ENCODE assay signal across 19 cellular contexts in the genomic region with DNA sequence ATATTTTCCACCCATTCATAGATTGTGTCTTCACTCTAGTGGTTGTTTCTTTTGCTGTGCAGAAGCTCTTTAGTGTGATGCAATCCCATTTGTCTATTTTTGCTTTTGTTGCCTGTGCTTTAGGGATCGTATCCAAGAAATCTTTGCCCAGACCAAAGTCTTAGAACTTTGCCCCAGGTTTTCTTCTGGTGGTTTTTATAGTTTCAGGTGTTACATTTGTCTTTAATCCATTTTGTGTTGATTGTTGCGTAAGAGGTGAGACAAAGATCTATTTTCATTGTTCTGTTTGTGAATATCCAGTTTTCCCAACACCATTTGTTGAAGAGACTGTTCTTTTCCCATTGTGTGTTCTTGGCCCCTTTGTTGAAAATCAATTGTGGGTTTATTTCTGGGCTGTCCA. TPM values are rescaled to one million over a fixed set of nuclear protein-coding genes. Genes with fewer than 3 reads are reported as not detected.
DNase-seq lines count a peak whose midpoint lies in the region; ATAC-seq and TF ChIP-seq lines count a peak whose summit lies in the region.
"Had no signal": no experiment of that assay in that cellular context is flagged by ENCODE, and none has a peak within 500 bp of the region (broad histone marks: within the 10 kb centered on the region; RNA-seq: fewer than 3 reads in every experiment).

No MANE protein-coding gene starts in this region.

- no peak overlapping the region for H3K27ac Mint-ChIP-seq in MCF 10A (ENCODE audit: low read depth, unreplicated experiment)
- peak overlapping the region; percentile 93 to 94 for H3K27ac Mint-ChIP-seq in T-cell
- peak overlapping the region; percentile 96 to 97 for H3K27ac Mint-ChIP-seq in effector memory CD8-positive, alpha-beta T cell
- peak overlapping the region; percentile 79 for H3K27ac Mint-ChIP-seq in stimulated activated naive B cell treated with anti-CD40 and anti-IgM and Interleukin-4, amounts not matched to agents 10 μg/mL and 1 μg/mL and 100 μg/mL, for 72 hours
- no peak overlapping the region for H3K27ac Mint-ChIP-seq in WTC11

- H3K36me3 Mint-ChIP-seq in MCF 10A (ENCODE audit: insufficient read depth, unreplicated experiment) (no peaks in the 10 kb centered on the region), T-cell (peaks cover 97% of the 10 kb centered on the region), WTC11 (no peaks in the 10 kb centered on the region)
- peaks cover 100% of the 10 kb centered on the region for H3K36me3 Mint-ChIP-seq in effector memory CD8-positive, alpha-beta T cell (ENCODE audit: insufficient read depth)
- H3K36me3 Mint-ChIP-seq in stimulated activated naive B cell treated with anti-CD40 and anti-IgM and Interleukin-4, amounts not matched to agents 10 μg/mL and 1 μg/mL and 100 μg/mL, for 72 hours: peaks cover 74 to 87% of the 10 kb centered on the region in 2 donors

- no peaks in the 10 kb centered on the region for H3K79me2 ChIP-seq in mammary epithelial cell (ENCODE audit: insufficient read depth, low read length)

- dilution Hi-C loops in mammary epithelial cell (cut with HindIII; ENCODE audit: low sequenced_read_pairs): no loop called here

- no peak overlapping the region for H3K9ac ChIP-seq in mammary epithelial cell (ENCODE audit: insufficient read depth, low read length)

- TF ChIP-seq POLR2A in esophagus squamous epithelium (IDR thresholded peaks at IDR 0.05): no peak

- intact Hi-C loops in MCF 10A (cut with micrococcal nuclease): no loop called here
- intact Hi-C loops in mammary epithelial cell (cut with micrococcal nuclease): no loop called here
- intact Hi-C loops in esophagus squamous epithelium (cut with DNase I): no loop called here

- TF ChIP-seq CTCF in MCF 10A (IDR thresholded peaks at IDR 0.05; ENCODE audit: unreplicated experiment) (no peak), mammary epithelial cell (conservative IDR thresholded peaks at IDR 0.05 in 1 of 2, IDR thresholded peaks at IDR 0.05 in 1 of 2; ENCODE audit: extremely low read depth in 1 of 2, insufficient read depth in 1 of 2, low read depth in 1 of 2, low read length in 2 of 2) (no peak), esophagus squamous epithelium (IDR thresholded peaks at IDR 0.05) (no peak), WTC11 (IDR thresholded peaks at IDR 0.05) (no peak)

- peaks cover 10% of the 10 kb centered on the region for H3K27me3 Mint-ChIP-seq in MCF 10A (ENCODE audit: insufficient read depth, unreplicated experiment)
- H3K27me3 Mint-ChIP-seq in T-cell: no peaks in the 10 kb centered on the region
- no peaks in the 10 kb centered on the region for H3K27me3 Mint-ChIP-seq in effector memory CD8-positive, alpha-beta T cell
- no peaks in the 10 kb centered on the region for H3K27me3 Mint-ChIP-seq in stimulated activated naive B cell treated with anti-CD40 and anti-IgM and Interleukin-4, amounts not matched to agents 10 μg/mL and 1 μg/mL and 100 μg/mL, for 72 hours
- peaks cover 19% of the 10 kb centered on the region for H3K27me3 Mint-ChIP-seq in WTC11 (ENCODE audit: low read depth)

- H3K4me3 ChIP-seq in mammary epithelial cell (replicated peaks in 1 of 3; ENCODE audit: insufficient read depth in 1 of 3, low read depth in 2 of 3, low read length in 3 of 3) (no peak overlapping the region), esophagus squamous epithelium (no peak overlapping the region)
- H3K4me3 ChIP-seq: gastrocnemius medialis, SK-N-MC, smooth muscle cell, tibial artery had no signal

- H3K4me1 Mint-ChIP-seq in MCF 10A (ENCODE audit: insufficient read depth, unreplicated experiment) (no peaks in the 10 kb centered on the region), T-cell (peaks cover 90 to 92% (median 91%) of the 10 kb centered on the region in 3 donors), WTC11 (0 out of 2 replicates have a peak, but pooled peaks cover 4% of the 10 kb centered on the region)
- peaks cover 68 to 73% of the 10 kb centered on the region in 2 donors for H3K4me1 Mint-ChIP-seq in effector memory CD8-positive, alpha-beta T cell (ENCODE audit: low read depth in 2 of 2)
- peaks cover 48 to 81% of the 10 kb centered on the region in 2 donors for H3K4me1 Mint-ChIP-seq in stimulated activated naive B cell treated with anti-CD40 and anti-IgM and Interleukin-4, amounts not matched to agents 10 μg/mL and 1 μg/mL and 100 μg/mL, for 72 hours

- H3K27me3 ChIP-seq in mammary epithelial cell (ENCODE audit: insufficient read depth, low read length) (no peaks in the 10 kb centered on the region), esophagus squamous epithelium (peaks cover 0 to 10% (median 0%) of the 10 kb centered on the region in 4 donors)
- H3K27me3 ChIP-seq: left lung had no signal

- H3K36me3 ChIP-seq in mammary epithelial cell (ENCODE audit: insufficient read depth, low read length) (no peaks in the 10 kb centered on the region), esophagus squamous epithelium (peaks cover 0 to 46% (median 0%) of the 10 kb centered on the region in 3 donors)
- H3K36me3 ChIP-seq: gastrocnemius medialis had no signal

- H3K9me3 Mint-ChIP-seq in MCF 10A (ENCODE audit: unreplicated experiment) (no peaks in the 10 kb centered on the region), T-cell (no peaks in the 10 kb centered on the region), WTC11 (no peaks in the 10 kb centered on the region)
- no peaks in the 10 kb centered on the region for H3K9me3 Mint-ChIP-seq in effector memory CD8-positive, alpha-beta T cell
- H3K9me3 Mint-ChIP-seq in stimulated activated naive B cell treated with anti-CD40 and anti-IgM and Interleukin-4, amounts not matched to agents 10 μg/mL and 1 μg/mL and 100 μg/mL, for 72 hours: peaks cover 0 to 2% of the 10 kb centered on the region in 2 donors

- BruUV-seq in MCF 10A (replicated peaks; lab: Mats Ljungman, UMichigan) (no TSS peak), mammary epithelial cell (replicated peaks; lab: Mats Ljungman, UMichigan) (no TSS peak)

- no peaks in the 10 kb centered on the region for H3K9me3 ChIP-seq in mammary epithelial cell (replicated peaks; ENCODE audit: insufficient read depth, low read length)
- no peaks in the 10 kb centered on the region for H3K9me3 ChIP-seq in esophagus squamous epithelium
- H3K9me3 ChIP-seq: gastrocnemius medialis, left lung, tibial artery had no signal

- H3K27ac ChIP-seq in mammary epithelial cell (ENCODE audit: insufficient read depth, low read depth, low read length): no peak overlapping the region
- peak overlapping the region in 1 of 4 donors; percentile 49 for H3K27ac ChIP-seq in esophagus squamous epithelium
- H3K27ac ChIP-seq: epithelial cell of prostate, gastrocnemius medialis, left lung, SK-N-MC, tibial artery had no signal

- in situ Hi-C loops in mammary epithelial cell (cut with MboI; ENCODE audit: low sequenced_read_pairs in 2 of 2): no loop called here

- H3K4me2 ChIP-seq in mammary epithelial cell (ENCODE audit: insufficient read depth, low read depth, low read length): no peak overlapping the region
- H3K4me2 ChIP-seq: smooth muscle cell had no signal

- CTCF ChIA-PET in MCF 10A (lab: Yijun Ruan, JAX) (interaction anchor here (0.6 kb wide), 1 partner anchor 77 kb away, joined by 3 read pairs; no protein-coding TSS in a partner anchor), mammary epithelial cell (lab: Charles Lee; ENCODE audit: low non-redundant PET) (no interaction called here), T-cell (lab: Charles Lee) (no interaction called here), WTC11 (lab: Charles Lee) (interaction anchor here (1.4 kb wide), 1 partner anchor 46 kb away, joined by 3 read pairs; no protein-coding TSS in a partner anchor)

- POLR2A ChIA-PET in MCF 10A (lab: Yijun Ruan, JAX) (no interaction called here), T-cell (lab: Charles Lee) (no interaction called here), WTC11 (lab: Charles Lee) (no interaction called here)

- H4K20me1 ChIP-seq in mammary epithelial cell (ENCODE audit: insufficient read depth, low read length): no peaks in the 10 kb centered on the region

- WGBS in mammary epithelial cell (ENCODE audit: low coverage, missing lambda C conversion rate): 45% methylated on average over 2 of the region's 2 CpGs
- WGBS in esophagus squamous epithelium, 2 donors: 38 to 45% methylated on average over 2 of the region's 2 CpGs

- H3K4me3 Mint-ChIP-seq in MCF 10A (ENCODE audit: unreplicated experiment) (no peak overlapping the region), T-cell (peak overlapping the region; percentile 91 to 95 (median 93)), WTC11 (no peak overlapping the region)
- peak overlapping the region; percentile 91 to 99 for H3K4me3 Mint-ChIP-seq in effector memory CD8-positive, alpha-beta T cell
- H3K4me3 Mint-ChIP-seq in stimulated activated naive B cell treated with anti-CD40 and anti-IgM and Interleukin-4, amounts not matched to agents 10 μg/mL and 1 μg/mL and 100 μg/mL, for 72 hours: peak overlapping the region in 1 of 2 donors; percentile 26

- ATAC-seq in T-cell (replicated peaks in 1 of 4) (no peak), WTC11 (no peak)
- ATAC-seq in effector memory CD8-positive, alpha-beta T cell (replicated peaks): no peak
- no peak for ATAC-seq in stimulated activated naive B cell treated with anti-CD40 and anti-IgM and Interleukin-4, amounts not matched to agents 10 μg/mL and 1 μg/mL and 100 μg/mL, for 72 hours (replicated peaks)
- ATAC-seq: gastrocnemius medialis, left lung had no signal

- DNase-seq in MCF 10A (ENCODE audit: unreplicated experiment): peak; percentile 26
- DNase-seq in mammary epithelial cell: no peak
- no peak for DNase-seq in T-cell
- DNase-seq in effector memory CD8-positive, alpha-beta T cell: no peak
- DNase-seq in stimulated activated naive B cell treated with anti-CD40 and anti-IgM and Interleukin-4, amounts not matched to agents 10 μg/mL and 1 μg/mL and 100 μg/mL, for 72 hours: no peak
- DNase-seq in esophagus squamous epithelium (lab: John Stamatoyannopoulos, UW): no peak
- DNase-seq in WTC11 (ENCODE audit: low spot score): no peak
- no peak for DNase-seq in HuH-7 (ENCODE audit: low spot score)
- DNase-seq: activated CD4-positive, alpha-beta T cell treated with anti-CD3 and anti-CD28 coated beads, Interleukin-2, amount 50 U/mL, for 48 hours; activated gamma-delta T cell treated with Interleukin-2 at 50 U/mL for 16 hours; DMS 273 treated with DMSO at 0.1 percent for 48 hours; gastrocnemius medialis; left lung; NCI-H1092 treated with DMSO at 0.1 percent for 48 hours; NCI-H69; tibial artery had no signal

- H3K4me1 ChIP-seq in mammary epithelial cell (ENCODE audit: insufficient read depth, low read length): no peaks in the 10 kb centered on the region
- H3K4me1 ChIP-seq in esophagus squamous epithelium: peaks cover 16 to 56% (median 26%) of the 10 kb centered on the region in 3 donors
- H3K4me1 ChIP-seq: gastrocnemius medialis had no signal

- no peak overlapping the region for H2AFZ ChIP-seq in mammary epithelial cell (ENCODE audit: low read depth, low read length)

RNA-seq across cellular contexts. Expression of a gene that starts 6.4 kb away (rescaled TPM):
- not detected in 2 replicates for total RNA-seq in MCF 10A (2022)
- total RNA-seq in mammary epithelial cell: not detected
- 0.19 TPM for polyA plus RNA-seq in mammary epithelial cell
- polyA minus RNA-seq in mammary epithelial cell: not detected
- total RNA-seq in T-cell: 100 to 1,000 TPM; 195 to 450 (median 375) TPM
- 10 to 100 TPM in 2 of 4 donors, 1 to 10 TPM in 2; 2.2 to 21.2 (median 11.3) TPM for total RNA-seq in esophagus squamous epithelium
- total RNA-seq in WTC11 (2021): 0.41 to 0.74 TPM (median 0.71 TPM) in 3 replicates

Comparison
In these comparisons a context has a peak if more than half of its experiments do, and no peak if none do; other contexts are left out.
1. CTCF ChIA-PET loops: an anchor here in MCF 10A (0.6 kb wide) and WTC11 (1.4 kb wide); none called in mammary epithelial cell and T-cell.
2. H3K27ac Mint-ChIP-seq: peak in T-cell (2 of 2), effector memory CD8-positive, alpha-beta T cell (2 of 2) and stimulated activated naive B cell treated with anti-CD40 and anti-IgM and Interleukin-4, amounts not matched to agents 10 μg/mL and 1 μg/mL and 100 μg/mL, for 72 hours (single experiment); none in MCF 10A (single experiment) and WTC11 (single experiment).
3. H3K4me3 Mint-ChIP-seq: peak in T-cell (3 of 3) and effector memory CD8-positive, alpha-beta T cell (2 of 2); none in MCF 10A (single experiment) and WTC11 (single experiment).
4. RNA of a gene that starts 6.4 kb away (total RNA-seq): 195 to 450 TPM in T-cell; 2.2 to 21.2 TPM in esophagus squamous epithelium, 0.41 to 0.74 TPM in WTC11, not detected in mammary epithelial cell and not detected in MCF 10A; every median in the first group is over 4 times any median in the second.